19 cellular contexts compared by ENCODE assay signal in the genomic region with DNA sequence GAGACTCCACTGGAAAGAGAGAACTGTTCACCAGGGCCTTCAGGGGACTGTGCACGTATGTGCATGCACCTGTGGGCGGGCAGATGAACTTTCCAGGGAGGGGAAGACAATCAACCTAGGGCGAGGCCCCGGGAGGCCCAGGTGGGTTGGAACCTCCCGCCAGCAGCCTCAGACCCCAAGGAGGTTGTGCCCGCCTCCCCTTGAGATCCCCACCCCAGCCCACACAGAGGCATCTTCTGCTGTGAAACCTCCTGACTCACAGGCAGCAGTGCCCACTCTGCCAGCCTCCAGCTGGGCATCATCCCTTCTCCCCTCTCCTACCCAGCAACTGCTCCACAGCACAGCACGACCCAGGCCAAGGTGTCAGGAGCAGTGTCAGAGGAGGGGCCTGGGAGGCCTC. TPM values are rescaled to one million over a fixed set of nuclear protein-coding genes. Genes with fewer than 3 reads are reported as not detected.
DNase-seq lines count a peak whose midpoint lies in the region; ATAC-seq and TF ChIP-seq lines count a peak whose summit lies in the region.
"Had no signal": no experiment of that assay in that cellular context is flagged by ENCODE, and none has a peak within 500 bp of the region (broad histone marks: within the 10 kb centered on the region; RNA-seq: fewer than 3 reads in every experiment).

No MANE protein-coding gene starts in this region.

- no peak overlapping the region for H3K27ac ChIP-seq in Karpas-422 (ENCODE audit: low read length)

- CTCF ChIA-PET in activated CD8-positive, alpha-beta memory T cell treated with anti-CD3 and anti-CD28 coated beads, Interleukin-2, amount 10 ng/mL, durations not matched to agents 7 days and 5 days (lab: Charles Lee): interaction anchor here (0.7 kb wide), 1 partner anchor 181 kb away, joined by 3 read pairs; a partner anchor contains a TSS

- no peak overlapping the region for H3K4me3 ChIP-seq in Karpas-422 (ENCODE audit: low read length)
- H3K4me3 ChIP-seq: HAP-1 had no signal

- no peaks in the 10 kb centered on the region for H3K9me2 ChIP-seq in Karpas-422 (replicated peaks; ENCODE audit: insufficient read depth, low read length)

- H4K20me1 ChIP-seq in Karpas-422 (ENCODE audit: insufficient read depth, low read depth, low read length): no peaks in the 10 kb centered on the region

- intact Hi-C loops in CD14-positive monocyte (cut with micrococcal nuclease) (no loop called here), posterior vena cava (cut with DNase I) (no loop called here)

- DNase-seq in CD14-positive monocyte (ENCODE audit: low spot score) (peak; percentile 13), NCI-H1694 (lab: John Stamatoyannopoulos, UW) (peak; percentile 27), chondrocyte (ENCODE audit: low spot score) (peak; percentile 72), posterior vena cava (ENCODE audit: low spot score) (peak; percentile 72), Karpas-422 (no peak), AG08396 (ENCODE audit: low spot score) (no peak)
- DNase-seq in stimulated activated CD4-positive, alpha-beta T cell treated with anti-CD3 and anti-CD28 coated beads, Interleukin-12 subunit alpha, Interleukin-12 subunit beta, amount 100 ng/mL, for 4 hours: no peak
- DNase-seq in activated CD8-positive, alpha-beta memory T cell treated with anti-CD3 and anti-CD28 coated beads, Interleukin-2, amount 10 ng/mL, durations not matched to agents 7 days and 5 days: no peak
- DNase-seq: C1 segment of cervical spinal cord, KG1, MV-4-11, NCI-H1930, NCI-H446, NCI-H526 treated with DMSO at 0.1 percent for 48 hours, SW 1271 had no signal

- peak overlapping the region in 1 of 7 donors; percentile 78 for H3K27ac Mint-ChIP-seq in CD14-positive monocyte
- H3K27ac Mint-ChIP-seq in chondrocyte (ENCODE audit: unreplicated experiment): no peak overlapping the region
- H3K27ac Mint-ChIP-seq in activated CD8-positive, alpha-beta memory T cell treated with anti-CD3 and anti-CD28 coated beads, Interleukin-2, amount 10 ng/mL, durations not matched to agents 7 days and 5 days: no peak overlapping the region

- H3K36me3 Mint-ChIP-seq in CD14-positive monocyte (no peaks in the 10 kb centered on the region), chondrocyte (ENCODE audit: low read depth) (no peaks in the 10 kb centered on the region)
- H3K36me3 Mint-ChIP-seq in activated CD8-positive, alpha-beta memory T cell treated with anti-CD3 and anti-CD28 coated beads, Interleukin-2, amount 10 ng/mL, durations not matched to agents 7 days and 5 days: no peaks in the 10 kb centered on the region

- no peak for ATAC-seq in activated CD8-positive, alpha-beta memory T cell treated with anti-CD3 and anti-CD28 coated beads, Interleukin-2, amount 10 ng/mL, durations not matched to agents 7 days and 5 days
- ATAC-seq: Panc1 had no signal

- no peak overlapping the region for H3K4me3 Mint-ChIP-seq in CD14-positive monocyte
- no peak overlapping the region for H3K4me3 Mint-ChIP-seq in chondrocyte (ENCODE audit: unreplicated experiment)
- no peak overlapping the region for H3K4me3 Mint-ChIP-seq in activated CD8-positive, alpha-beta memory T cell treated with anti-CD3 and anti-CD28 coated beads, Interleukin-2, amount 10 ng/mL, durations not matched to agents 7 days and 5 days

- H3K9me3 ChIP-seq in Karpas-422 (ENCODE audit: low read length): no peaks in the 10 kb centered on the region
- H3K9me3 ChIP-seq: HAP-1 had no signal

- no peaks in the 10 kb centered on the region for H3K27me3 ChIP-seq in Karpas-422 (ENCODE audit: low read length)

- H3K4me1 Mint-ChIP-seq in CD14-positive monocyte: no peaks in the 10 kb centered on the region
- H3K4me1 Mint-ChIP-seq in chondrocyte (ENCODE audit: low read depth): peaks cover 9% of the 10 kb centered on the region
- H3K4me1 Mint-ChIP-seq in activated CD8-positive, alpha-beta memory T cell treated with anti-CD3 and anti-CD28 coated beads, Interleukin-2, amount 10 ng/mL, durations not matched to agents 7 days and 5 days: peaks cover 11% of the 10 kb centered on the region

- H3K36me3 ChIP-seq in Karpas-422 (ENCODE audit: insufficient read depth, low read length): no peaks in the 10 kb centered on the region
- H3K36me3 ChIP-seq: HAP-1 had no signal

- H3K27me3 Mint-ChIP-seq in CD14-positive monocyte (ENCODE audit: low read depth in 3 of 3) (peaks cover 4 to 11% (median 6%) of the 10 kb centered on the region in 3 donors), chondrocyte (ENCODE audit: low read depth) (peaks cover 12% of the 10 kb centered on the region)
- H3K27me3 Mint-ChIP-seq in activated CD8-positive, alpha-beta memory T cell treated with anti-CD3 and anti-CD28 coated beads, Interleukin-2, amount 10 ng/mL, durations not matched to agents 7 days and 5 days: peaks cover 4% of the 10 kb centered on the region

- no peak overlapping the region for H3K9ac ChIP-seq in Karpas-422 (ENCODE audit: low read length)

- H3K4me2 ChIP-seq in Karpas-422 (ENCODE audit: low read depth, low read length, poor library complexity, severe bottlenecking): no peak overlapping the region

- TF ChIP-seq CTCF in CD14-positive monocyte (IDR thresholded peaks at IDR 0.05) (no peak), chondrocyte (IDR thresholded peaks at IDR 0.05) (no peak)

- H2AFZ ChIP-seq in Karpas-422 (ENCODE audit: low read length): no peak overlapping the region

- H3K79me2 ChIP-seq in Karpas-422 (ENCODE audit: low read length): no peaks in the 10 kb centered on the region

- H3K4me1 ChIP-seq in Karpas-422 (ENCODE audit: low read length): no peaks in the 10 kb centered on the region
- H3K4me1 ChIP-seq: HAP-1 had no signal

- no peaks in the 10 kb centered on the region for H3K9me3 Mint-ChIP-seq in CD14-positive monocyte
- H3K9me3 Mint-ChIP-seq in chondrocyte (ENCODE audit: low read depth): no peaks in the 10 kb centered on the region
- no peaks in the 10 kb centered on the region for H3K9me3 Mint-ChIP-seq in activated CD8-positive, alpha-beta memory T cell treated with anti-CD3 and anti-CD28 coated beads, Interleukin-2, amount 10 ng/mL, durations not matched to agents 7 days and 5 days (ENCODE audit: low read depth)

RNA-seq across cellular contexts. Expression of a gene that starts 54.4 kb away (rescaled TPM):
- polyA plus RNA-seq in CD14-positive monocyte: not detected
- 0.47 TPM in 1 of 3 replicates, not detected in the others for total RNA-seq in chondrocyte
- 1 to 10 TPM in 1 of 2 donors, under 1 TPM in 1; 0.38 to 1.2 TPM for total RNA-seq in posterior vena cava
- not detected in 2 replicates for total RNA-seq in Karpas-422 (2014; rRNA removed; shearing (Covaris generic); ENCODE audit: low replicate concordance)
- not detected for total RNA-seq in activated CD8-positive, alpha-beta memory T cell treated with anti-CD3 and anti-CD28 coated beads, Interleukin-2, amount 10 ng/mL, durations not matched to agents 7 days and 5 days
- total RNA-seq: A673, G401 had no signal

Comparison
In these comparisons a context has a peak if more than half of its experiments do, and no peak if none do; other contexts are left out.
1. DNase-seq: peak in CD14-positive monocyte (single experiment), NCI-H1694 (single experiment), chondrocyte (single experiment) and posterior vena cava (single experiment); none in Karpas-422 (single experiment), stimulated activated CD4-positive, alpha-beta T cell treated with anti-CD3 and anti-CD28 coated beads, Interleukin-12 subunit alpha, Interleukin-12 subunit beta, amount 100 ng/mL, for 4 hours (single experiment), AG08396 (single experiment) and activated CD8-positive, alpha-beta memory T cell treated with anti-CD3 and anti-CD28 coated beads, Interleukin-2, amount 10 ng/mL, durations not matched to agents 7 days and 5 days (single experiment).